18 cellular contexts compared by ENCODE assay signal in the genomic region with DNA sequence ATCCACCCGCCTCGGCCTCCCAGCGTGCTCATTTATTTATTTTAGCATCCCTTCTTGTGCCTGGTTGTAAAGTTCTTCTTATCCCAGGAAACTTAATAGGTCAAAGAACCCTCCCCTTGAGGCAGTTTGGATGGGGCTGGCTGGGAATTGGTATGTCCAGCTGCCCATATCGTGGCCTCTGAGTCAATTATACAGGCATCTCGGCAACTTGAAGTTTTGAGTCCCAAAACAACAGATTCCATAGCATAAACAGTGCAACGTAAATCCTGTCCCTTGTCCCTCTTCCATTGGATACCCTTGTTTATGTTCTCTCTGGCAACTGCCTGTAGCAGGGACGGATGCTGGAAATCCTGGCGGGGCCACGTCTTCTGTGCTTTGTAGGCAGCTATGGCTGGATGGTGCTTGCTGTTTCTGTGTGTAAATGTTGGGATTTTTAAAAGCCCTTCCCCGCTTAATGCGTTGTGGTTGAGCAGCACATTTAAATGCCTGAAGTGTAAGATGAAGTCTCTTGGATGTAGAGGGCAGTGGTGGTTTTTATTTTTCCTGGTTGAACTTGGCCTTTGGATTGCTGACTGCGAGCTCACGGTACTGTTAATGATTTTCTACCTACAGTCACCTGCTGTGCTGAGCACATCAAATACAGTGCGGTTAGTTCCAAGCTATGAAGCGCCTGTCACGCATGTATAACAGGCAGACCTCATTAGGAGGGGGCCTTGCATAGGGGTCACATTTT.
DNase-seq lines count a peak whose midpoint lies in the region; ATAC-seq and TF ChIP-seq lines count a peak whose summit lies in the region.
"Had no signal": no experiment of that assay in that cellular context is flagged by ENCODE, and none has a peak within 500 bp of the region (broad histone marks: within the 10 kb centered on the region; RNA-seq: fewer than 3 reads in every experiment).

No MANE protein-coding gene starts in this region.

- H2BK120ac ChIP-seq in mesendoderm (ENCODE audit: low read depth, low read length), result no peak overlapping the region

- H3K4me1 ChIP-seq in mesendoderm (ENCODE audit: control insufficient read depth, low read depth, low read length), result no peaks in the 10 kb centered on the region

- H3K9ac ChIP-seq in mesendoderm (ENCODE audit: low read length), result no peak overlapping the region

- H3K79me2 ChIP-seq in mesendoderm (ENCODE audit: control insufficient read depth, insufficient read depth, low read length), result peaks cover 26% of the 10 kb centered on the region

- H3K27ac Mint-ChIP-seq in nephron, result no peak overlapping the region
- H3K27ac Mint-ChIP-seq in HFFc6, result no peak overlapping the region
- H3K27ac Mint-ChIP-seq: memory B cell; T-helper 2 cell treated with Interferon-gamma antibody and Interleukin-4, amounts not matched to agents 5 μg/mL and 100 μg/mL, for 36 hours had no signal

- H3K27me3 ChIP-seq in mesendoderm (ENCODE audit: insufficient read depth, low read length, poor library complexity), result no peaks in the 10 kb centered on the region

- DNase-seq in NCI-H748 (lab: John Stamatoyannopoulos, UW; ENCODE audit: unreplicated experiment) (peak; percentile 20), NCI-H748 treated with DMSO at 0.1 percent for 48 hours (lab: John Stamatoyannopoulos, UW) (no peak), glomerular visceral epithelial cell (ENCODE audit: extremely low spot score) (peak; percentile 94), mesendoderm (no peak), NCI-H345 treated with DMSO at 0.1 percent for 48 hours (lab: John Stamatoyannopoulos, UW; ENCODE audit: unreplicated experiment) (no peak), HFFc6 (no peak)
- DNase-seq: activated CD8-positive, alpha-beta memory T cell treated with anti-CD3 and anti-CD28 coated beads, Interleukin-2, amount 50 U/mL, for 4 hours; activated gamma-delta T cell treated with Interleukin-2 at 50 U/mL for 16 hours; Kasumi-1; NCI-H1417 treated with DMSO at 0.1 percent for 48 hours; NCI-H446 treated with DMSO at 0.1 percent for 48 hours; nucleus accumbens had no signal

- TF ChIP-seq CTCF in nephron (IDR thresholded peaks at IDR 0.05; ENCODE audit: unreplicated experiment in 3 of 3) (no peak), HFFc6 (IDR thresholded peaks at IDR 0.05) (no peak)

- H3K4me1 Mint-ChIP-seq in nephron (peaks cover 6% of the 10 kb centered on the region), HFFc6 (ENCODE audit: low read depth) (no peaks in the 10 kb centered on the region)

- H3K36me3 Mint-ChIP-seq in nephron (ENCODE audit: low read depth) (no peaks in the 10 kb centered on the region), HFFc6 (ENCODE audit: low read depth) (no peaks in the 10 kb centered on the region)

- H3K23ac ChIP-seq in mesendoderm (ENCODE audit: low read length), result no peak overlapping the region

- H4K8ac ChIP-seq in mesendoderm (ENCODE audit: low read depth, low read length), result no peak overlapping the region

- H3K4ac ChIP-seq in mesendoderm (ENCODE audit: low read depth, low read length), result no peak overlapping the region

- no peak overlapping the region for H3K27ac ChIP-seq in mesendoderm (ENCODE audit: low read depth, low read length)
- H3K27ac ChIP-seq: C4-2B, skin epidermis had no signal

- peaks cover 27% of the 10 kb centered on the region for H3K79me1 ChIP-seq in mesendoderm (ENCODE audit: low read length)

- H3K4me3 Mint-ChIP-seq in nephron (peak overlapping the region in 2 of 3 experiments; percentile 24 to 38), HFFc6 (no peak overlapping the region)
- H3K4me3 Mint-ChIP-seq: memory B cell; T-helper 2 cell treated with Interferon-gamma antibody and Interleukin-4, amounts not matched to agents 5 μg/mL and 100 μg/mL, for 36 hours had no signal

- WGBS in mesendoderm (ENCODE audit: extremely low coverage, insufficient coverage, low lambda C conversion rate), result no CpG with 5 or more reads among the region's 16 CpGs

- H3K36me3 ChIP-seq in mesendoderm (ENCODE audit: control insufficient read depth, insufficient read depth, low read length), result no peaks in the 10 kb centered on the region

- H3K9me3 Mint-ChIP-seq in nephron (no peaks in the 10 kb centered on the region), HFFc6 (no peaks in the 10 kb centered on the region)
- H3K9me3 Mint-ChIP-seq: memory B cell; T-helper 2 cell treated with Interferon-gamma antibody and Interleukin-4, amounts not matched to agents 5 μg/mL and 100 μg/mL, for 36 hours had no signal

- H3K56ac ChIP-seq in mesendoderm (ENCODE audit: low read length), result no peak overlapping the region

- H2AK5ac ChIP-seq in mesendoderm (ENCODE audit: low read length), result no peak overlapping the region

- H3K4me3 ChIP-seq in mesendoderm (ENCODE audit: low read length), result no peak overlapping the region
- H3K4me3 ChIP-seq: skin epidermis had no signal

- no peak for ATAC-seq in HG03469 (IDR thresholded peaks at IDR 0.05; ENCODE audit: unreplicated experiment)

- no peak overlapping the region for H2BK15ac ChIP-seq in mesendoderm (replicated peaks; ENCODE audit: low read depth)

- H3K18ac ChIP-seq in mesendoderm (ENCODE audit: low read length), result no peak overlapping the region

- H2BK5ac ChIP-seq in mesendoderm (ENCODE audit: low read length), result no peak overlapping the region

- H3K27me3 Mint-ChIP-seq in nephron (ENCODE audit: low read depth) (peaks cover 4% of the 10 kb centered on the region), HFFc6 (ENCODE audit: insufficient read depth) (peaks cover 29% of the 10 kb centered on the region)
- H3K27me3 Mint-ChIP-seq: memory B cell had no signal

- no peak overlapping the region for H4K5ac ChIP-seq in mesendoderm (ENCODE audit: low read length)

- no peak overlapping the region for H3K4me2 ChIP-seq in mesendoderm (ENCODE audit: low read length)

Comparison
In these comparisons a context has a peak if more than half of its experiments do, and no peak if none do; other contexts are left out.
1. DNase-seq: peak in NCI-H748 (single experiment) and glomerular visceral epithelial cell (single experiment); none in NCI-H748 treated with DMSO at 0.1 percent for 48 hours (single experiment), mesendoderm (single experiment), NCI-H345 treated with DMSO at 0.1 percent for 48 hours (single experiment) and HFFc6 (single experiment).